Comparison of ENCODE assay signal across 28 cellular contexts in the genomic region with DNA sequence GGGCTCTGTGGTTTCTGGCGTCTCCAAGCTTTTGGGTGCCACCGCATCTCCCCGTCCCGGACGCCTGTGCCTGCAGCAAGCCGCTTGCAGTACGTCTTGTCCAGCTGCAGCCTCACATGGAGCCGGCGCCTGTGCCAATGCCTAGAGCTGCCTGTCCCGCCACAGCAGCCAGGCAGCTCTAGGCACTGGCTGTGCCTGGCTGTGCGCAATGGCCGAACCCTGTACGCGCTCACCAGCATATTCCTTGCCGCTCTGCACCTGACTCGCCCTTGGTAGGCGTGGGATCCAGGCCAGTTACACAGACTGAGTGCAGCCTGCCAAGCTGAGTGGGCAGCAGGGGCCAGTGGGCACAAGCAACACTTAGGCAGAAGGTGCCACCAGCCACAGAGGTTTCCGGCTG.
DNase-seq lines count a peak whose midpoint lies in the region; ATAC-seq and TF ChIP-seq lines count a peak whose summit lies in the region.
"Had no signal": no experiment of that assay in that cellular context is flagged by ENCODE, and none has a peak within 500 bp of the region (broad histone marks: within the 10 kb centered on the region; RNA-seq: fewer than 3 reads in every experiment).

No MANE protein-coding gene starts in this region.

- no peak overlapping the region for H2BK12ac ChIP-seq in trophoblast cell (ENCODE audit: low read length)

- TF ChIP-seq CTCF in RWPE1 (conservative IDR thresholded peaks at IDR 0.05; ENCODE audit: low read depth) = no peak
- no peak for TF ChIP-seq CTCF in chondrocyte (IDR thresholded peaks at IDR 0.05)

- no peak overlapping the region for H4K91ac ChIP-seq in trophoblast cell (ENCODE audit: low read depth, low read length)

- H2AFZ ChIP-seq in trophoblast cell (ENCODE audit: insufficient read depth, low read length, poor library complexity) = no peak overlapping the region

- H3K79me2 ChIP-seq in trophoblast cell (ENCODE audit: control insufficient read depth, insufficient read depth, low read length, poor library complexity) = no peaks in the 10 kb centered on the region

- CTCF ChIA-PET in RWPE1 (lab: Yijun Ruan, JAX) = interaction anchor here (0.8 kb wide), 1 partner anchor 266 kb away, joined by 3 read pairs; no protein-coding TSS in a partner anchor
- CTCF ChIA-PET in activated naive CD4-positive, alpha-beta T cell treated with anti-CD3 and anti-CD28 coated beads, Interleukin-2, amount 10 ng/mL, durations not matched to agents 7 days and 5 days (lab: Charles Lee) = no interaction called here

- peaks cover 0 to 23% (median 15%) of the 10 kb centered on the region in 10 experiments; a peak in 14 of 20 replicates for H3K4me1 ChIP-seq in BLaER1 treated with 17β-estradiol and CSF1 and Interleukin-3, amounts not matched to agents 10 nM and 100 nM
- peaks cover 0 to 4% of the 10 kb centered on the region in 2 experiments for H3K4me1 ChIP-seq in trophoblast cell (ENCODE audit: control insufficient read depth in 1 of 2, insufficient read depth in 2 of 2, low read length in 2 of 2)
- H3K4me1 ChIP-seq: body of pancreas, colonic mucosa, heart left ventricle, prostate gland, sigmoid colon, thyroid gland had no signal

- H3K4me1 Mint-ChIP-seq in chondrocyte (ENCODE audit: low read depth) = peaks cover 3% of the 10 kb centered on the region
- no peaks in the 10 kb centered on the region for H3K4me1 Mint-ChIP-seq in activated naive CD4-positive, alpha-beta T cell treated with anti-CD3 and anti-CD28 coated beads, Interleukin-2, amount 10 ng/mL, durations not matched to agents 7 days and 5 days
- H3K4me1 Mint-ChIP-seq: activated CD4-positive, alpha-beta T cell treated with anti-CD3 and anti-CD28 coated beads, Interleukin-2, amount 10 ng/mL, durations not matched to agents 7 days and 5 days; B cell; stimulated activated naive CD8-positive, alpha-beta T cell treated with anti-CD3 and anti-CD28 coated beads, Interleukin-15, amount 100 ng/mL, for 72 hours had no signal

- H3K4me3 ChIP-seq in BLaER1 treated with 17β-estradiol and CSF1 and Interleukin-3, amounts not matched to agents 10 nM and 100 nM = no peak overlapping the region
- H3K4me3 ChIP-seq in trophoblast cell (ENCODE audit: low read depth, low read length) = no peak overlapping the region
- H3K4me3 ChIP-seq: body of pancreas, colonic mucosa, heart left ventricle, K562, prostate gland, sigmoid colon, thyroid gland had no signal

- H3K9ac ChIP-seq in BLaER1 treated with 17β-estradiol and CSF1 and Interleukin-3, amounts not matched to agents 10 nM and 100 nM = no peak overlapping the region
- no peak overlapping the region for H3K9ac ChIP-seq in trophoblast cell (ENCODE audit: low read length)

- peak overlapping the region in 9 of 11 experiments; percentile 27 to 69 (median 47); a peak in 15 of 22 replicates for H3K27ac ChIP-seq in BLaER1 treated with 17β-estradiol and CSF1 and Interleukin-3, amounts not matched to agents 10 nM and 100 nM
- peak overlapping the region; percentile 96 for H3K27ac ChIP-seq in RWPE1
- H3K27ac ChIP-seq in trophoblast cell (ENCODE audit: low read depth, low read length) = no peak overlapping the region
- H3K27ac ChIP-seq: body of pancreas, colonic mucosa, heart left ventricle, prostate gland, sigmoid colon, thyroid gland had no signal

- no peak overlapping the region for H4K12ac ChIP-seq in trophoblast cell (ENCODE audit: low read depth, low read length)

- H2AK5ac ChIP-seq in trophoblast cell (ENCODE audit: low read length) = peak overlapping the region; percentile 49

- H3K27me3 ChIP-seq in BLaER1 treated with 17β-estradiol and CSF1 and Interleukin-3, amounts not matched to agents 10 nM and 100 nM = no peaks in the 10 kb centered on the region
- H3K27me3 ChIP-seq in trophoblast cell (ENCODE audit: insufficient read depth, low read length) = no peaks in the 10 kb centered on the region
- H3K27me3 ChIP-seq: body of pancreas, colonic mucosa, heart left ventricle, sigmoid colon, thyroid gland had no signal

- no peak overlapping the region for H3K4ac ChIP-seq in trophoblast cell (ENCODE audit: low read depth, low read length)

- POLR2A ChIA-PET in RWPE1 (lab: Yijun Ruan, JAX; ENCODE audit: low non-redundant PET) = no interaction called here

- H3K9me3 ChIP-seq in BLaER1 treated with 17β-estradiol and CSF1 and Interleukin-3, amounts not matched to agents 10 nM and 100 nM (replicated peaks in 1 of 11) = peaks cover under 1 to 14% (median 8%) of the 10 kb centered on the region in 11 experiments; a peak in 10 of 22 replicates
- no peaks in the 10 kb centered on the region for H3K9me3 ChIP-seq in trophoblast cell (ENCODE audit: insufficient read depth, low read depth, low read length)
- H3K9me3 ChIP-seq: body of pancreas, colonic mucosa, prostate gland, sigmoid colon, thyroid gland had no signal

- H3K14ac ChIP-seq in trophoblast cell (ENCODE audit: low read length) = peak overlapping the region; percentile 46

- no peak for DNase-seq in RWPE1 (ENCODE audit: low spot score)
- peak; percentile 89 for DNase-seq in chondrocyte (ENCODE audit: low spot score)
- no peak for DNase-seq in trophoblast cell
- no peak for DNase-seq in activated naive CD4-positive, alpha-beta T cell treated with anti-CD3 and anti-CD28 coated beads, Interleukin-2, amount 10 ng/mL, durations not matched to agents 7 days and 5 days
- DNase-seq in NOMO-1 treated with dmso at 0.1 percent for 144 hours (lab: John Stamatoyannopoulos, UW; ENCODE audit: unreplicated experiment) = no peak
- no peak for DNase-seq in T1000 (lab: John Stamatoyannopoulos, UW)
- DNase-seq: activated CD4-positive, alpha-beta T cell treated with anti-CD3 and anti-CD28 coated beads, Interleukin-2, amount 10 ng/mL, durations not matched to agents 7 days and 5 days; activated T-cell treated with anti-CD3 and anti-CD28 coated beads, Interleukin-2, amount 50 U/mL, for 48 hours; colonic mucosa; effector CD8-positive, alpha-beta T cell; erythroblast; GDM1; heart left ventricle; left colon; NCI-H1436; NCI-H345; NCI-H82; sigmoid colon; stimulated activated naive CD8-positive, alpha-beta T cell treated with anti-CD3 and anti-CD28 coated beads, Interleukin-15, amount 100 ng/mL, for 72 hours; T-helper 9 cell; thyroid gland had no signal

- H3K23ac ChIP-seq in trophoblast cell (ENCODE audit: low read length) = no peak overlapping the region

- no peak overlapping the region for H3K27ac Mint-ChIP-seq in chondrocyte (ENCODE audit: unreplicated experiment)
- no peak overlapping the region for H3K27ac Mint-ChIP-seq in activated naive CD4-positive, alpha-beta T cell treated with anti-CD3 and anti-CD28 coated beads, Interleukin-2, amount 10 ng/mL, durations not matched to agents 7 days and 5 days
- H3K27ac Mint-ChIP-seq: activated CD4-positive, alpha-beta T cell treated with anti-CD3 and anti-CD28 coated beads, Interleukin-2, amount 10 ng/mL, durations not matched to agents 7 days and 5 days; B cell; stimulated activated naive CD8-positive, alpha-beta T cell treated with anti-CD3 and anti-CD28 coated beads, Interleukin-15, amount 100 ng/mL, for 72 hours had no signal

- H3K79me1 ChIP-seq in trophoblast cell (ENCODE audit: low read length) = no peaks in the 10 kb centered on the region

- peaks cover 16% of the 10 kb centered on the region for H3K9me3 Mint-ChIP-seq in chondrocyte (ENCODE audit: low read depth)
- peaks cover 11% of the 10 kb centered on the region for H3K9me3 Mint-ChIP-seq in activated naive CD4-positive, alpha-beta T cell treated with anti-CD3 and anti-CD28 coated beads, Interleukin-2, amount 10 ng/mL, durations not matched to agents 7 days and 5 days

- no peak overlapping the region for H3K18ac ChIP-seq in trophoblast cell (ENCODE audit: low read length)

- H3K27me3 Mint-ChIP-seq in chondrocyte (ENCODE audit: low read depth) = no peaks in the 10 kb centered on the region
- no peaks in the 10 kb centered on the region for H3K27me3 Mint-ChIP-seq in activated naive CD4-positive, alpha-beta T cell treated with anti-CD3 and anti-CD28 coated beads, Interleukin-2, amount 10 ng/mL, durations not matched to agents 7 days and 5 days
- H3K27me3 Mint-ChIP-seq: activated CD4-positive, alpha-beta T cell treated with anti-CD3 and anti-CD28 coated beads, Interleukin-2, amount 10 ng/mL, durations not matched to agents 7 days and 5 days; B cell; stimulated activated naive CD8-positive, alpha-beta T cell treated with anti-CD3 and anti-CD28 coated beads, Interleukin-15, amount 100 ng/mL, for 72 hours had no signal

- no peaks in the 10 kb centered on the region for H3K36me3 ChIP-seq in BLaER1 treated with 17β-estradiol and CSF1 and Interleukin-3, amounts not matched to agents 10 nM and 100 nM
- H3K36me3 ChIP-seq in trophoblast cell (ENCODE audit: control insufficient read depth in 1 of 2, insufficient read depth in 2 of 2, low read length in 2 of 2) = no peaks in the 10 kb centered on the region
- H3K36me3 ChIP-seq: colonic mucosa, heart left ventricle, prostate gland, sigmoid colon, thyroid gland had no signal

- H4K20me1 ChIP-seq in BLaER1 treated with 17β-estradiol and CSF1 and Interleukin-3, amounts not matched to agents 10 nM and 100 nM = no peaks in the 10 kb centered on the region

- H2BK120ac ChIP-seq in trophoblast cell (ENCODE audit: insufficient read depth, low read length, poor library complexity) = no peak overlapping the region

- H4K8ac ChIP-seq in trophoblast cell (ENCODE audit: low read depth, low read length) = no peak overlapping the region

- ATAC-seq in GM18498 (IDR thresholded peaks at IDR 0.05; ENCODE audit: unreplicated experiment) = no peak
- ATAC-seq: body of pancreas; HCT116; heart left ventricle; K562; left colon; stimulated activated naive CD8-positive, alpha-beta T cell treated with anti-CD3 and anti-CD28 coated beads, Interleukin-15, amount 100 ng/mL, for 72 hours had no signal

- WGBS in trophoblast cell (ENCODE audit: extremely low coverage, insufficient coverage, insufficient read length) = no CpG with 5 or more reads among the region's 18 CpGs

- peak overlapping the region in 8 of 11 experiments; percentile 22 to 72 (median 47); a peak in 15 of 22 replicates for H3K4me2 ChIP-seq in BLaER1 treated with 17β-estradiol and CSF1 and Interleukin-3, amounts not matched to agents 10 nM and 100 nM
- H3K4me2 ChIP-seq in trophoblast cell (ENCODE audit: low read length) = no peak overlapping the region

- no peaks in the 10 kb centered on the region for H3K36me3 Mint-ChIP-seq in chondrocyte (ENCODE audit: low read depth)
- no peaks in the 10 kb centered on the region for H3K36me3 Mint-ChIP-seq in activated naive CD4-positive, alpha-beta T cell treated with anti-CD3 and anti-CD28 coated beads, Interleukin-2, amount 10 ng/mL, durations not matched to agents 7 days and 5 days

- H2BK5ac ChIP-seq in trophoblast cell (ENCODE audit: low read depth, low read length, poor library complexity) = no peak overlapping the region

- no peak overlapping the region for H3K4me3 Mint-ChIP-seq in chondrocyte (ENCODE audit: unreplicated experiment)
- no peak overlapping the region for H3K4me3 Mint-ChIP-seq in activated naive CD4-positive, alpha-beta T cell treated with anti-CD3 and anti-CD28 coated beads, Interleukin-2, amount 10 ng/mL, durations not matched to agents 7 days and 5 days
- H3K4me3 Mint-ChIP-seq: activated CD4-positive, alpha-beta T cell treated with anti-CD3 and anti-CD28 coated beads, Interleukin-2, amount 10 ng/mL, durations not matched to agents 7 days and 5 days; B cell; stimulated activated naive CD8-positive, alpha-beta T cell treated with anti-CD3 and anti-CD28 coated beads, Interleukin-15, amount 100 ng/mL, for 72 hours had no signal
